Comparison of ENCODE assay signal across 23 cellular contexts in the genomic region with DNA sequence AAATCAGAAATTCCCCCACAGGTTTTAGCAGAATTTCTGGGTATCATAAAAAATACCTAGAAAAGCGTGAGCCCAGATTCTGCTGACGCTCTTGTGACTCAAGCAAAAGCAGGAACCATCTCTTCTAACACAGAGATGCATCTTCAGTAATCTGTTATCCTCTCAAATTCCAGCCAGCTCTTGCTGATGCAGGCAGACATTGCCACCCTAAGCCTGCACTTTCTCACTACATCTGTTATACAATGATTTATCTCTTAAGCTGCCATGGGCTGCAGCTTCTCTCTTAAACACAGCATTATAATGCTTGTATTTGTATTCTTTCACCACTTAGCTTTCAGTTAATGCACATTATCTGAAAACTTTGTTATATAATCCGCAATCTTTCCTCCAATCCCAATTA.
"Had no signal": no experiment of that assay in that cellular context is flagged by ENCODE, and none has a peak within 500 bp of the region (broad histone marks: within the 10 kb centered on the region; RNA-seq: fewer than 3 reads in every experiment).

No MANE protein-coding gene starts in this region.

- DNase-seq: activated CD8-positive, alpha-beta memory T cell treated with anti-CD3 and anti-CD28 coated beads for 24 hours; activated CD8-positive, alpha-beta memory T cell treated with anti-CD3 and anti-CD28 coated beads, Interleukin-2, amount 50 U/mL, for 4 hours; activated T-cell treated with anti-CD3 and anti-CD28 coated beads, Interleukin-2, amount 50 U/mL, for 24 hours; brain microvascular endothelial cell; dermis blood vessel endothelial cell; effector CD8-positive, alpha-beta T cell; erythroblast; foreskin fibroblast; kidney; left ventricle myocardium inferior; mammary epithelial cell; naive thymus-derived CD8-positive, alpha-beta T cell; right cardiac atrium; stimulated activated CD4-positive, alpha-beta T cell treated with anti-CD3 and anti-CD28 coated beads, Interleukin-4, amount 100 ng/mL, for 24 hours; stimulated activated naive CD8-positive, alpha-beta T cell treated with anti-CD3 and anti-CD28 coated beads, Interleukin-15, Interleukin-2, amounts not matched to agents 100 U/mL and 50 U/mL, for 24 hours had no signal

- H3K36me3 ChIP-seq: ascending aorta, brain microvascular endothelial cell, left ventricle myocardium inferior, neutrophil, upper lobe of left lung had no signal

- H3K4me1 ChIP-seq: ascending aorta, left ventricle myocardium inferior, parathyroid adenoma, upper lobe of left lung had no signal

- H3K4me1 Mint-ChIP-seq: activated T-helper 17 cell treated with anti-CD3 and anti-CD28 coated beads, Interleukin-2, amount 50 U/mL, for 72 hours; mesothelial cell of epicardium; naive thymus-derived CD8-positive, alpha-beta T cell had no signal

- H3K36me3 Mint-ChIP-seq: activated naive CD4-positive, alpha-beta T cell treated with anti-CD3 and anti-CD28 coated beads, Interleukin-2, amount 50 U/mL, for 72 hours; mesothelial cell of epicardium; naive thymus-derived CD8-positive, alpha-beta T cell; WTC11 had no signal

- H3K4me3 Mint-ChIP-seq: activated T-cell treated with anti-CD3 and anti-CD28 coated beads, Interleukin-2, amount 50 U/mL, for 24 hours; activated T-helper 17 cell treated with anti-CD3 and anti-CD28 coated beads, Interleukin-2, amount 50 U/mL, for 72 hours; mesothelial cell of epicardium; naive thymus-derived CD8-positive, alpha-beta T cell; WTC11 had no signal

- H3K9me3 Mint-ChIP-seq: activated naive CD4-positive, alpha-beta T cell treated with anti-CD3 and anti-CD28 coated beads, Interleukin-2, amount 50 U/mL, for 72 hours; activated T-cell treated with anti-CD3 and anti-CD28 coated beads, Interleukin-2, amount 50 U/mL, for 24 hours; activated T-helper 17 cell treated with anti-CD3 and anti-CD28 coated beads, Interleukin-2, amount 50 U/mL, for 72 hours; naive thymus-derived CD8-positive, alpha-beta T cell; WTC11 had no signal

- H3K9me3 ChIP-seq: ascending aorta, neutrophil, upper lobe of left lung had no signal

- H3K27me3 ChIP-seq: ascending aorta, brain microvascular endothelial cell, neutrophil, upper lobe of left lung had no signal

- H2AFZ ChIP-seq: parathyroid adenoma had no signal

- H3K9ac ChIP-seq: parathyroid adenoma had no signal

- H3K27ac ChIP-seq: ascending aorta, brain microvascular endothelial cell, left ventricle myocardium inferior, neutrophil, parathyroid adenoma, upper lobe of left lung had no signal

- ATAC-seq: activated naive CD4-positive, alpha-beta T cell treated with anti-CD3 and anti-CD28 coated beads, Interleukin-2, amount 50 U/mL, for 72 hours; activated T-helper 17 cell treated with anti-CD3 and anti-CD28 coated beads, Interleukin-2, amount 50 U/mL, for 72 hours; naive thymus-derived CD8-positive, alpha-beta T cell; right cardiac atrium; stimulated activated naive CD8-positive, alpha-beta T cell treated with anti-CD3 and anti-CD28 coated beads, Interleukin-15, Interleukin-2, amounts not matched to agents 100 U/mL and 50 U/mL, for 24 hours; WTC11 had no signal

- H3K27ac Mint-ChIP-seq: activated naive CD4-positive, alpha-beta T cell treated with anti-CD3 and anti-CD28 coated beads, Interleukin-2, amount 50 U/mL, for 72 hours; activated T-cell treated with anti-CD3 and anti-CD28 coated beads, Interleukin-2, amount 50 U/mL, for 24 hours; activated T-helper 17 cell treated with anti-CD3 and anti-CD28 coated beads, Interleukin-2, amount 50 U/mL, for 72 hours; mesothelial cell of epicardium; naive thymus-derived CD8-positive, alpha-beta T cell; WTC11 had no signal

- H3K4me3 ChIP-seq: ascending aorta, left ventricle myocardium inferior, upper lobe of left lung had no signal

- H3K79me2 ChIP-seq: parathyroid adenoma had no signal
